8 cellular contexts compared by ENCODE assay signal in genomic region chr1:229624906-229625871, GRCh38. TPM values are rescaled to one million over a fixed set of nuclear protein-coding genes. Genes with fewer than 3 reads are reported as not detected.
DNase-seq lines count a peak whose midpoint lies in the region; ATAC-seq, FAIRE-seq and TF ChIP-seq lines count a peak whose summit lies in the region.

No MANE protein-coding gene starts in this region.

- H3K9ac ChIP-seq in HUES64 (ENCODE audit: low read depth, low read length) = peak overlapping the region; percentile 75

- H3K4me1 ChIP-seq in HUES64 (ENCODE audit: insufficient read depth, low read length) (peaks cover 15% of the 10 kb centered on the region), ovary (ENCODE audit: insufficient read depth) (peaks cover 10% of the 10 kb centered on the region), tibial artery (peaks cover 0 to 62% (median 35%) of the 10 kb centered on the region in 4 donors)

- peaks cover 53% of the 10 kb centered on the region for H3K4me1 Mint-ChIP-seq in activated naive CD4-positive, alpha-beta T cell treated with anti-CD3 and anti-CD28 coated beads, Interleukin-2, amount 10 ng/mL, durations not matched to agents 7 days and 5 days

- TF ChIP-seq EP300 in ovary (IDR thresholded peaks at IDR 0.05) = no peak

- H3K27ac Mint-ChIP-seq in activated naive CD4-positive, alpha-beta T cell treated with anti-CD3 and anti-CD28 coated beads, Interleukin-2, amount 10 ng/mL, durations not matched to agents 7 days and 5 days = peak overlapping the region; percentile 91

- H3K9me3 Mint-ChIP-seq in activated naive CD4-positive, alpha-beta T cell treated with anti-CD3 and anti-CD28 coated beads, Interleukin-2, amount 10 ng/mL, durations not matched to agents 7 days and 5 days = no peaks in the 10 kb centered on the region

- H3K27me3 ChIP-seq in HUES64 (ENCODE audit: insufficient read depth, low read length) (no peaks in the 10 kb centered on the region), ovary (no peaks in the 10 kb centered on the region), tibial artery (no peaks in the 10 kb centered on the region)

- H3K4me3 Mint-ChIP-seq in activated naive CD4-positive, alpha-beta T cell treated with anti-CD3 and anti-CD28 coated beads, Interleukin-2, amount 10 ng/mL, durations not matched to agents 7 days and 5 days = peak overlapping the region; percentile 92

- intact Hi-C loops in ovary (cut with DNase I) (loop anchor here in 3 of 4 donors (5.0 to 10.0 kb wide), 2 partner anchors 60 to 68 kb away; partner anchors contain the start of gene ABCB10 (in 2 of the 3)), tibial artery (cut with DNase I; ENCODE audit: low total_unique reads) (no loop called here)

- no peaks in the 10 kb centered on the region for H3K27me3 Mint-ChIP-seq in activated naive CD4-positive, alpha-beta T cell treated with anti-CD3 and anti-CD28 coated beads, Interleukin-2, amount 10 ng/mL, durations not matched to agents 7 days and 5 days

- ATAC-seq in GM21423 (IDR thresholded peaks at IDR 0.05; ENCODE audit: unreplicated experiment) = peak; percentile 32

- no peak for FAIRE-seq in D721Med (lab: Jason Lieb, UNC)

- peak; percentile 79 for DNase-seq in D721Med (ENCODE audit: insufficient read length, low spot score)
- DNase-seq in SIG-M5 treated with dmso at 0.1 percent for 504 hours (lab: John Stamatoyannopoulos, UW; ENCODE audit: unreplicated experiment) = peak; percentile 90
- DNase-seq in activated naive CD4-positive, alpha-beta T cell treated with anti-CD3 and anti-CD28 coated beads, Interleukin-2, amount 10 ng/mL, durations not matched to agents 7 days and 5 days = peak; percentile 60
- peak; percentile 52 for DNase-seq in glomerular visceral epithelial cell (ENCODE audit: extremely low spot score)
- DNase-seq in ovary = peak in 2 of 5 donors; percentile 33 to 65
- peak; percentile 32 to 73 for DNase-seq in tibial artery

- peak overlapping the region; percentile 83; the same call in 1 of the 2 replicates for H3K27ac ChIP-seq in HUES64 (ENCODE audit: low read depth, low read length)
- peak overlapping the region; percentile 91 to 95 for H3K27ac ChIP-seq in ovary
- H3K27ac ChIP-seq in tibial artery = peak overlapping the region; percentile 78 to 91

- no peak for TF ChIP-seq CTCF in D721Med (IDR thresholded peaks at IDR 0.05; ENCODE audit: insufficient read depth, missing control alignments)
- no peak for TF ChIP-seq CTCF in ovary (IDR thresholded peaks at IDR 0.05)
- no peak for TF ChIP-seq CTCF in tibial artery (IDR thresholded peaks at IDR 0.05)

- 2% methylated on average over 65 of the region's 86 CpGs for WGBS in HUES64
- WGBS in ovary, 3 donors = 2 to 4% (median 3%) methylated on average over 36 to 84 of the region's 86 CpGs

- H3K36me3 ChIP-seq in HUES64 (ENCODE audit: insufficient read depth, low read length) = peaks cover 19% of the 10 kb centered on the region
- no peaks in the 10 kb centered on the region for H3K36me3 ChIP-seq in ovary
- H3K36me3 ChIP-seq in tibial artery = no peaks in the 10 kb centered on the region

- H3K36me3 Mint-ChIP-seq in activated naive CD4-positive, alpha-beta T cell treated with anti-CD3 and anti-CD28 coated beads, Interleukin-2, amount 10 ng/mL, durations not matched to agents 7 days and 5 days = peaks cover 27% of the 10 kb centered on the region

- CTCF ChIA-PET in activated naive CD4-positive, alpha-beta T cell treated with anti-CD3 and anti-CD28 coated beads, Interleukin-2, amount 10 ng/mL, durations not matched to agents 7 days and 5 days (lab: Charles Lee) = interaction anchor here (1.2 to 1.4 kb wide), 2 partner anchors 66 to 366 kb away, joined by 3 to 5 read pairs; partner anchors contain the start of gene ABCB10

- peak overlapping the region; percentile 99 for H3K4me3 ChIP-seq in HUES64 (ENCODE audit: low read length)
- peak overlapping the region; percentile 71 for H3K4me3 ChIP-seq in ovary
- H3K4me3 ChIP-seq in tibial artery = peak overlapping the region; percentile 73 to 77

- H3K9me3 ChIP-seq in HUES64 (ENCODE audit: insufficient read depth, low read depth, low read length) = no peaks in the 10 kb centered on the region
- H3K9me3 ChIP-seq in ovary = no peaks in the 10 kb centered on the region
- H3K9me3 ChIP-seq in tibial artery = no peaks in the 10 kb centered on the region

- TF ChIP-seq POLR2A in ovary (IDR thresholded peaks at IDR 0.05) = no peak

RNA-seq across cellular contexts. Expression of gene TAF5L, which starts 0.7 kb away (rescaled TPM):
- polyA plus RNA-seq in HUES64 (2013, experiment 1 of 2) = 21.2 TPM
- 17.9 TPM for polyA plus RNA-seq in HUES64 (2013, experiment 2 of 2)
- total RNA-seq in ovary = 10 to 100 TPM in 6 of 7 donors, 1 to 10 TPM in 1; 7.6 to 19.8 (median 12.5) TPM
- polyA plus RNA-seq in ovary = 10 to 100 TPM in 1 of 2 donors, 1 to 10 TPM in 1; 9.1 to 18.8 TPM

RNA-seq across cellular contexts. Expression of gene URB2, which starts 0.9 kb away (rescaled TPM):
- polyA plus RNA-seq in HUES64 (2013, experiment 1 of 2) = 22.0 TPM
- 16.8 TPM for polyA plus RNA-seq in HUES64 (2013, experiment 2 of 2)
- 10 to 100 TPM in 4 of 7 donors, 1 to 10 TPM in 3; 4.5 to 16.7 (median 11.2) TPM for total RNA-seq in ovary
- 1 to 10 TPM; 2.2 to 6.1 TPM for polyA plus RNA-seq in ovary
